In the genomic region with DNA sequence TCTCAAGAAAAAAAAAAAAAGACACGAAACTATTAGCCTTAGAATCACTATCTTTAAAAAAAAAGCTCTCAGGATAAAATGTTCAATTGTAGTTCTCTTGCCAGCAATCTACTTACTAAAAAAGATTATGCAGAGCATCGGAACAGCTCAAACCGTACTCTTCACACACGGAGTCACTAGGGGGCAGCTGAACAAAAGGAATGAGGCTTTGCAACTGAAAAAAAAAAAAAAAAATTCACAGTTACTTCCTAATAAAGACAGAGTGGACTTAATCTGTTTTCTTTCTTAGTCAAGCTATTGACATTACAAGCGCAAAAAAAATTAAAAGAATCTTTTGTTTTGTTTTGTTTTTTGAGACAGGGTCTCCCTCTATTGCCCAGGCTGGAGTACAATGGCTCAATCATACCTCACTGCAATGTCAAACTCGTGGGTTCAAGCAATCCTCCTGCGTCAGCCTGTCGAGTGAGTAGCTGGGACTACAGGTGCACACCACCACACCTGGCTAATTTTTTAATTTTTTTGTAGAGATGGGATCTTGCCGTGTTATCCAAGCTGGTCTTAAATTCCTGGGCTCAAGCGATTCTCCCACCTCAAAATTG, we compare ENCODE assay signal across 1 cellular context.
A peak's percentile ranks its signal among the peaks of the same experiment; 100 is the strongest.
TF ChIP-seq lines count a peak whose summit lies in the region.

No MANE protein-coding gene starts in this region.

TF ChIP-seq in SK-N-SH, 30 proteins besides CTCF, POLR2A, EP300 and RAD21:
- no peak for TF ChIP-seq ZBTB33 (IDR thresholded peaks at IDR 0.05; ENCODE audit: borderline replicate concordance, low read depth)
- TF ChIP-seq TAF1 (IDR thresholded peaks at IDR 0.05; ENCODE audit: borderline replicate concordance, low read depth, low read length) = no peak
- TF ChIP-seq, protein P1, sequence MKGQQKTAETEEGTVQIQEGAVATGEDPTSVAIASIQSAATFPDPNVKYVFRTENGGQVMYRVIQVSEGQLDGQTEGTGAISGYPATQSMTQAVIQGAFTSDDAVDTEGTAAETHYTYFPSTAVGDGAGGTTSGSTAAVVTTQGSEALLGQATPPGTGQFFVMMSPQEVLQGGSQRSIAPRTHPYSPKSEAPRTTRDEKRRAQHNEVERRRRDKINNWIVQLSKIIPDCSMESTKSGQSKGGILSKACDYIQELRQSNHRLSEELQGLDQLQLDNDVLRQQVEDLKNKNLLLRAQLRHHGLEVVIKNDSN (IDR thresholded peaks at IDR 0.05; ENCODE audit: borderline replicate concordance, low read depth) = no peak
- TF ChIP-seq NRF1 (IDR thresholded peaks at IDR 0.05; ENCODE audit: low read depth, low read length) = no peak
- peak; percentile 71 for TF ChIP-seq SMC3 (IDR thresholded peaks at IDR 0.05; ENCODE audit: low read depth, low read length)
- TF ChIP-seq, protein P2, sequence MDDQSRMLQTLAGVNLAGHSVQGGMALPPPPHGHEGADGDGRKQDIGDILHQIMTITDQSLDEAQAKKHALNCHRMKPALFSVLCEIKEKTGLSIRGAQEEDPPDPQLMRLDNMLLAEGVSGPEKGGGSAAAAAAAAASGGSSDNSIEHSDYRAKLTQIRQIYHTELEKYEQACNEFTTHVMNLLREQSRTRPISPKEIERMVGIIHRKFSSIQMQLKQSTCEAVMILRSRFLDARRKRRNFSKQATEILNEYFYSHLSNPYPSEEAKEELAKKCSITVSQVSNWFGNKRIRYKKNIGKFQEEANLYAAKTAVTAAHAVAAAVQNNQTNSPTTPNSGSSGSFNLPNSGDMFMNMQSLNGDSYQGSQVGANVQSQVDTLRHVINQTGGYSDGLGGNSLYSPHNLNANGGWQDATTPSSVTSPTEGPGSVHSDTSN (IDR thresholded peaks at IDR 0.05) = no peak
- TF ChIP-seq NFIC (IDR thresholded peaks at IDR 0.05; ENCODE audit: borderline replicate concordance) = no peak
- TF ChIP-seq FOSL2 (IDR thresholded peaks at IDR 0.05; ENCODE audit: borderline replicate concordance, low read depth) = no peak
